9 cellular contexts compared by ENCODE assay signal in the genomic region with DNA sequence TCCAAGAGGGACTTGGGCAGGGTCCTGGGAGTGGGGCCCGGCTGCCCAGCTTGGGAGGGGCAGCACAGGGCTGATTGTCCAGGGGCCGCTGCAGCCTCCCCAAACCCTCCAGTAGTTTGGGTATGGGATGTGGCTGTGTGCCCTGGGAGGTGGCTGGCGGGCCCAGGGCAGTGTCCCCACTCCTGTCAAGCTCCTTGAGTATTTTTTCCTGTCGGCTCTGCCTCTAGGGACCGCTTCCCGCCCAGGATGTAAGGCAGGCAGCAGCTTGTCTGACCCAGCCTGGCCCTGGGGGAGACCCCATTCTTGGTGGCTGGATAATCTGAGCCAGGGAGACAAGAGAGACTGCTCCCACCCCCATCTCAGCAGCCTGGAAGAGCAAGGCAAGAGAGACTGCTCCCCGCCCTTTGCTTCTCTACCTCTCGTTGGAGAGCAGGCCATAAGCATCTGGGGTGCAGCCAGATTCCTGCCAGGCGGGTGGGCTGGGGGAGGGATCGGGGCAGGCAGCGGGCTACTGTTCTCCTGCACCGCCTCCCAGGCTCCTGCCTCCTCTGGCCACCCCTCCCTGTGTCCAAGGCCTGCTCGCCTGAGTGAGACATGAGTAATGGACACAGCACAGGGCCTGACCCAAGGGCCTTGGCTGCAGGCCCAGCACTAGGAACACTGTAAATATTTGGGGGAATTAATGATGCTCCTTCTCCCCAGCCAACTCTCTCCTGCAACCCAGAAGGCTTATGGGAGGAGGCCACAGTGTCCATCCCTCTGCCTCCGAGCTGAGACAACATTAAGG. TPM values are rescaled to one million over a fixed set of nuclear protein-coding genes. Genes with fewer than 3 reads are reported as not detected.
A peak's percentile ranks its signal among the peaks of the same experiment; 100 is the strongest.
DNase-seq lines count a peak whose midpoint lies in the region; ATAC-seq, FAIRE-seq and TF ChIP-seq lines count a peak whose summit lies in the region.
"Had no signal": no experiment of that assay in that cellular context is flagged by ENCODE, and none has a peak within 500 bp of the region (broad histone marks: within the 10 kb centered on the region; RNA-seq: fewer than 3 reads in every experiment).

No MANE protein-coding gene starts in this region.

- dilution Hi-C loops in keratinocyte (cut with MboI; ENCODE audit: extremely low pct_ligation_motif_present, low sequenced_read_pairs) = no loop called here

- peak overlapping the region; percentile 52 for H2AFZ ChIP-seq in keratinocyte (ENCODE audit: control insufficient read depth, low read length)

- ATAC-seq in body of pancreas = peak; percentile 89

- H3K9ac ChIP-seq in keratinocyte (ENCODE audit: control insufficient read depth, extremely low read depth, insufficient read depth, low read length) = peak overlapping the region; percentile 24
- H3K9ac ChIP-seq in stomach smooth muscle (ENCODE audit: low read length in 2 of 2) = peak overlapping the region; percentile 51 to 58

- no peak overlapping the region for H3K4me3 ChIP-seq in body of pancreas
- peak overlapping the region in 1 of 3 experiments; percentile 2 for H3K4me3 ChIP-seq in keratinocyte (ENCODE audit: control insufficient read depth in 2 of 3, extremely low read depth in 1 of 3, insufficient read depth in 2 of 3, low read depth in 1 of 3, low read length in 3 of 3)
- H3K4me3 ChIP-seq in stomach smooth muscle (ENCODE audit: low read length in 2 of 2) = peak overlapping the region in 1 of 2 donors; percentile 35

- peaks cover 33% of the 10 kb centered on the region for H3K4me1 ChIP-seq in body of pancreas
- peaks cover 28% of the 10 kb centered on the region for H3K4me1 ChIP-seq in keratinocyte (ENCODE audit: control insufficient read depth, extremely low read depth, insufficient read depth, low read length)
- H3K4me1 ChIP-seq in stomach smooth muscle (ENCODE audit: control insufficient read depth, insufficient read depth, low read length) = peaks cover 56% of the 10 kb centered on the region

- no peaks in the 10 kb centered on the region for H3K9me1 ChIP-seq in keratinocyte (ENCODE audit: control insufficient read depth, extremely low read depth, insufficient read depth, low read length)

- H3K79me2 ChIP-seq in keratinocyte (ENCODE audit: control insufficient read depth, insufficient read depth, low read length) = no peaks in the 10 kb centered on the region

- DNase-seq in HT-29 (ENCODE audit: low spot score) = peak; percentile 46
- DNase-seq in body of pancreas = peak; percentile 60 to 84 (median 76)
- peak; percentile 78 for DNase-seq in keratinocyte (ENCODE audit: low read depth, low spot score)
- no peak for DNase-seq in NCI-H1694 treated with DMSO at 0.1 percent for 48 hours (lab: John Stamatoyannopoulos, UW)
- DNase-seq in NK-92 treated with Interleukin-12 subunit alpha and Interleukin-12 subunit beta, amount 100 ng/mL, for 24 hours (lab: John Stamatoyannopoulos, UW) = no peak
- no peak for DNase-seq in activated CD4-positive, alpha-beta T cell treated with anti-CD3 and anti-CD28 coated beads for 4 hours
- no peak for DNase-seq in stimulated activated naive CD4-positive, alpha-beta T cell (lab: John Stamatoyannopoulos, UW)
- DNase-seq: nucleus accumbens had no signal

- H3K27ac ChIP-seq in body of pancreas = peak overlapping the region; percentile 53 to 83 (median 68)
- H3K27ac ChIP-seq in keratinocyte (ENCODE audit: control insufficient read depth, insufficient read depth, low read length) = peak overlapping the region; percentile 24
- H3K27ac ChIP-seq in stomach smooth muscle (ENCODE audit: low read length) = peak overlapping the region; percentile 91

- H3K27me3 ChIP-seq in body of pancreas = no peaks in the 10 kb centered on the region
- H3K27me3 ChIP-seq in keratinocyte (ENCODE audit: control insufficient read depth, extremely low read depth, insufficient read depth, low read length) = no peaks in the 10 kb centered on the region
- H3K27me3 ChIP-seq in stomach smooth muscle (ENCODE audit: control insufficient read depth in 1 of 2, insufficient read depth in 2 of 2, low read length in 2 of 2) = no peaks in the 10 kb centered on the region

- no peaks in the 10 kb centered on the region for H4K20me1 ChIP-seq in keratinocyte (ENCODE audit: control insufficient read depth, extremely low read depth, insufficient read depth, low read length)

- H3K36me3 ChIP-seq in body of pancreas (replicated peaks in 1 of 2; ENCODE audit: insufficient read depth in 1 of 2, low read depth in 2 of 2) (no peaks in the 10 kb centered on the region), keratinocyte (ENCODE audit: control insufficient read depth in 2 of 2, extremely low read depth in 1 of 2, insufficient read depth in 2 of 2, low read length in 2 of 2) (no peaks in the 10 kb centered on the region), stomach smooth muscle (ENCODE audit: control insufficient read depth in 2 of 2, insufficient read depth in 2 of 2, low read length in 2 of 2) (no peaks in the 10 kb centered on the region)

- TF ChIP-seq CTCF in body of pancreas (IDR thresholded peaks at IDR 0.05) (no peak), keratinocyte (optimal IDR thresholded peaks at IDR 0.05 in 1 of 3, IDR thresholded peaks at IDR 0.05 in 1 of 3, conservative IDR thresholded peaks at IDR 0.05 in 1 of 3; ENCODE audit: extremely low read depth in 1 of 3, insufficient read depth in 2 of 3, low read length in 3 of 3) (no peak)

- intact Hi-C loops in body of pancreas (cut with DNase I) = no loop called here

- 60 to 62% methylated on average over 6 to 14 of the region's 14 CpGs for WGBS in body of pancreas, 2 donors

- peak; percentile 81 for FAIRE-seq in keratinocyte (lab: Jason Lieb, UNC)

- peak overlapping the region; percentile 61 for H3K4me2 ChIP-seq in keratinocyte (ENCODE audit: control insufficient read depth, extremely low read depth, insufficient read depth, low read depth, low read length)

- TF ChIP-seq POLR2A in body of pancreas (IDR thresholded peaks at IDR 0.05) = no peak

- H3K9me3 ChIP-seq in body of pancreas (no peaks in the 10 kb centered on the region), keratinocyte (ENCODE audit: control insufficient read depth, low read depth, low read length) (no peaks in the 10 kb centered on the region), stomach smooth muscle (ENCODE audit: control insufficient read depth in 2 of 2, low read length in 2 of 2) (no peaks in the 10 kb centered on the region)

RNA-seq across cellular contexts. Expression of gene ITGA3, which starts 18.4 kb away (rescaled TPM):
- 218 and 237 TPM in 2 replicates for total RNA-seq in HT-29 (2014; rRNA removed; shearing (Covaris generic))
- 10 to 100 TPM; 31.0 to 36.3 TPM for total RNA-seq in body of pancreas
- polyA plus RNA-seq in keratinocyte = 427 to 733 TPM (median 708 TPM) in 3 replicates
- 311 TPM for polyA plus RNA-seq in keratinocyte (2011; ENCODE audit: low read depth)
- polyA plus RNA-seq in keratinocyte (2011; cell fraction: cytosol; rRNA removed) = 216 and 405 TPM in 2 replicates
- 1,779 and 2,144 TPM in 2 replicates for polyA plus RNA-seq in keratinocyte (2011; cell fraction: nucleus; rRNA removed)
- polyA plus RNA-seq in keratinocyte (2012; ENCODE audit: low replicate concordance) = 460 and 965 TPM in 2 replicates
- 1,193 to 2,515 TPM (median 1,361 TPM) in 3 replicates for polyA minus RNA-seq in keratinocyte
- 897 TPM for polyA minus RNA-seq in keratinocyte (2011; cell fraction: cytosol; rRNA and poly(A)+ RNA removed)
- 2,521 and 2,609 TPM in 2 replicates for polyA minus RNA-seq in keratinocyte (2011; cell fraction: nucleus; rRNA and poly(A)+ RNA removed)

RNA-seq across cellular contexts. Expression of gene DLX3, which starts 42.5 kb away (rescaled TPM):
- total RNA-seq in HT-29 (2014; rRNA removed; shearing (Covaris generic)) = not detected in 2 replicates
- total RNA-seq in body of pancreas = not detected
- polyA plus RNA-seq in keratinocyte = 0.62 to 0.81 TPM (median 0.72 TPM) in 3 replicates
- polyA plus RNA-seq in keratinocyte (2011; ENCODE audit: low read depth) = 8.7 TPM
- 0.97 and 1.3 TPM in 2 replicates for polyA plus RNA-seq in keratinocyte (2011; cell fraction: cytosol; rRNA removed)
- polyA plus RNA-seq in keratinocyte (2011; cell fraction: nucleus; rRNA removed) = 2.3 and 3.3 TPM in 2 replicates
- 1.6 and 17.5 TPM in 2 replicates for polyA plus RNA-seq in keratinocyte (2012; ENCODE audit: low replicate concordance)
- polyA minus RNA-seq in keratinocyte = 0.64 to 1.8 TPM (median 1.0 TPM) in 3 replicates
- 2.1 TPM for polyA minus RNA-seq in keratinocyte (2011; cell fraction: cytosol; rRNA and poly(A)+ RNA removed)
- polyA minus RNA-seq in keratinocyte (2011; cell fraction: nucleus; rRNA and poly(A)+ RNA removed) = 1.1 and 1.3 TPM in 2 replicates

RNA-seq across cellular contexts. Expression of gene PDK2, which starts 57.6 kb away (rescaled TPM):
- 31.3 and 31.9 TPM in 2 replicates for total RNA-seq in HT-29 (2014; rRNA removed; shearing (Covaris generic))
- 100 to 1,000 TPM in 1 of 2 donors, 10 to 100 TPM in 1; 27.0 to 119 TPM for total RNA-seq in body of pancreas
- 7.5 to 24.1 TPM (median 8.6 TPM) in 3 replicates for polyA plus RNA-seq in keratinocyte
- 2.1 TPM for polyA plus RNA-seq in keratinocyte (2011; ENCODE audit: low read depth)
- 19.2 and 30.7 TPM in 2 replicates for polyA plus RNA-seq in keratinocyte (2011; cell fraction: cytosol; rRNA removed)
- 21.7 and 30.4 TPM in 2 replicates for polyA plus RNA-seq in keratinocyte (2011; cell fraction: nucleus; rRNA removed)
- polyA plus RNA-seq in keratinocyte (2012; ENCODE audit: low replicate concordance) = 5.9 and 11.2 TPM in 2 replicates
- 21.8 to 28.3 TPM (median 21.9 TPM) in 3 replicates for polyA minus RNA-seq in keratinocyte
- 18.8 TPM for polyA minus RNA-seq in keratinocyte (2011; cell fraction: cytosol; rRNA and poly(A)+ RNA removed)
- polyA minus RNA-seq in keratinocyte (2011; cell fraction: nucleus; rRNA and poly(A)+ RNA removed) = 11.7 and 14.0 TPM in 2 replicates

Comparison
In these comparisons a context has a peak if more than half of its experiments do, and no peak if none do; other contexts are left out.
1. DNase-seq: peak in HT-29 (single experiment), body of pancreas (4 of 4) and keratinocyte (single experiment); none in NCI-H1694 treated with DMSO at 0.1 percent for 48 hours (single experiment), NK-92 treated with Interleukin-12 subunit alpha and Interleukin-12 subunit beta, amount 100 ng/mL, for 24 hours (single experiment), activated CD4-positive, alpha-beta T cell treated with anti-CD3 and anti-CD28 coated beads for 4 hours (0 of 2) and stimulated activated naive CD4-positive, alpha-beta T cell (0 of 6).
2. H3K27ac ChIP-seq: peak in every context shown above with its lines; median percentile 91 in stomach smooth muscle; 68 in body of pancreas; 24 in keratinocyte.